In genomic region chr17:49997773-49998703, GRCh38 we compare ENCODE assay signal across 1 cellular context.
TF ChIP-seq lines count a peak whose summit lies in the region.

No MANE protein-coding gene starts in this region.

TF ChIP-seq in HEK293, 187 proteins besides CTCF, POLR2A, EP300 and RAD21 (continued from another document):
- TF ChIP-seq ZNF239 (tag by site-specific recombination; IDR thresholded peaks at IDR 0.05) (no peak), ZXDB (tag by site-specific recombination; IDR thresholded peaks at IDR 0.05) (peak; percentile 83), ZNF654 (tag by site-specific recombination; IDR thresholded peaks at IDR 0.05; ENCODE audit: low read depth) (peak; percentile 99), ZNF335 (tag by site-specific recombination; conservative IDR thresholded peaks at IDR 0.05) (peak; percentile 31), ZFHX2 (tag by site-specific recombination; conservative IDR thresholded peaks at IDR 0.05) (0 out of 2 replicates have a peak, but pooled peaks have one; percentile 5), KLF17 (tag by site-specific recombination; IDR thresholded peaks at IDR 0.05) (0 out of 2 replicates have a peak, but pooled peaks have one; percentile 47)
